Comparison of ENCODE assay signal across 13 cellular contexts in genomic region chr4:158652920-158653319, GRCh38. TPM values are rescaled to one million over a fixed set of nuclear protein-coding genes. Genes with fewer than 3 reads are reported as not detected.
DNase-seq lines count a peak whose midpoint lies in the region; ATAC-seq, FAIRE-seq and TF ChIP-seq lines count a peak whose summit lies in the region.
"Had no signal": no experiment of that assay in that cellular context is flagged by ENCODE, and none has a peak within 500 bp of the region (broad histone marks: within the 10 kb centered on the region; RNA-seq: fewer than 3 reads in every experiment).

No MANE protein-coding gene starts in this region.

- peak overlapping the region; percentile 43 for H3K4me2 ChIP-seq in MM.1S (ENCODE audit: low read depth, low read length)
- peak overlapping the region; percentile 79 for H3K4me2 ChIP-seq in endothelial cell of umbilical vein (ENCODE audit: insufficient read depth, low read length)

- no peak for FAIRE-seq in endothelial cell of umbilical vein (lab: Jason Lieb, UNC)

- H3K36me3 ChIP-seq in MM.1S (replicated peaks; ENCODE audit: insufficient read depth, low read length) (no peaks in the 10 kb centered on the region), endothelial cell of umbilical vein (ENCODE audit: control insufficient read depth in 2 of 2, extremely low read depth in 1 of 2, insufficient read depth in 2 of 2, low read length in 2 of 2) (no peaks in the 10 kb centered on the region)

- H3K9me3 ChIP-seq in MM.1S (replicated peaks; ENCODE audit: insufficient read depth, low read length) (no peaks in the 10 kb centered on the region), endothelial cell of umbilical vein (replicated peaks; ENCODE audit: control insufficient read depth, insufficient read depth, low read length) (no peaks in the 10 kb centered on the region), right cardiac atrium (ENCODE audit: control insufficient read depth, low read length) (no peaks in the 10 kb centered on the region)

- dilution Hi-C loops in endothelial cell of umbilical vein (cut with MboI; ENCODE audit: extremely low pct_ligation_motif_present, low sequenced_read_pairs), result no loop called here

- H3K4me1 Mint-ChIP-seq in stimulated activated naive CD8-positive, alpha-beta T cell treated with anti-CD3 and anti-CD28 coated beads, Interleukin-15, Interleukin-2, amounts not matched to agents 100 ng/mL and 50 ng/mL, for 24 hours (ENCODE audit: low read depth), result peaks cover 8% of the 10 kb centered on the region

- TF ChIP-seq CTCF in MM.1S (IDR thresholded peaks at IDR 0.05; ENCODE audit: low read length) (no peak), endothelial cell of umbilical vein (IDR thresholded peaks at IDR 0.05; ENCODE audit: extremely low read depth in 1 of 2, insufficient read depth in 1 of 2, low read depth in 1 of 2, low read length in 2 of 2) (no peak)

- H3K9me2 ChIP-seq in MM.1S (replicated peaks; ENCODE audit: insufficient read depth, low read length), result no peaks in the 10 kb centered on the region

- H3K9me3 Mint-ChIP-seq in stimulated activated naive CD8-positive, alpha-beta T cell treated with anti-CD3 and anti-CD28 coated beads, Interleukin-15, Interleukin-2, amounts not matched to agents 100 ng/mL and 50 ng/mL, for 24 hours, result no peaks in the 10 kb centered on the region

- CTCF ChIA-PET in endothelial cell of umbilical vein (lab: Charles Lee), result interaction anchor here (2.7 kb wide), 1 partner anchor 10 kb away, joined by 6 read pairs; no protein-coding TSS in a partner anchor

- no peaks in the 10 kb centered on the region for H3K27me3 Mint-ChIP-seq in stimulated activated naive CD8-positive, alpha-beta T cell treated with anti-CD3 and anti-CD28 coated beads, Interleukin-15, Interleukin-2, amounts not matched to agents 100 ng/mL and 50 ng/mL, for 24 hours

- H3K4me1 ChIP-seq in MM.1S (ENCODE audit: low read length), result no peaks in the 10 kb centered on the region
- H3K4me1 ChIP-seq in endothelial cell of umbilical vein (ENCODE audit: control insufficient read depth, extremely low read depth, insufficient read depth, low read length), result peaks cover 2% of the 10 kb centered on the region
- no peaks in the 10 kb centered on the region for H3K4me1 ChIP-seq in right cardiac atrium (ENCODE audit: control insufficient read depth, insufficient read depth, low read length)

- no TSS peak for BruUV-seq in endothelial cell of umbilical vein (replicated peaks; lab: Mats Ljungman, UMichigan)

- no peaks in the 10 kb centered on the region for H3K36me3 Mint-ChIP-seq in stimulated activated naive CD8-positive, alpha-beta T cell treated with anti-CD3 and anti-CD28 coated beads, Interleukin-15, Interleukin-2, amounts not matched to agents 100 ng/mL and 50 ng/mL, for 24 hours (ENCODE audit: low read depth)

- no peak overlapping the region for H3K27ac Mint-ChIP-seq in stimulated activated naive CD8-positive, alpha-beta T cell treated with anti-CD3 and anti-CD28 coated beads, Interleukin-15, Interleukin-2, amounts not matched to agents 100 ng/mL and 50 ng/mL, for 24 hours

- intact Hi-C loops in endothelial cell of umbilical vein (cut with micrococcal nuclease), result no loop called here
- intact Hi-C loops in right cardiac atrium (cut with DNase I), result no loop called here

- H4K20me1 ChIP-seq in MM.1S (ENCODE audit: insufficient read depth, low read length) (no peaks in the 10 kb centered on the region), endothelial cell of umbilical vein (replicated peaks; ENCODE audit: control insufficient read depth, extremely low read depth, insufficient read depth, low read length) (no peaks in the 10 kb centered on the region)

- POLR2A ChIA-PET in endothelial cell of umbilical vein (lab: Charles Lee), result no interaction called here

- no peaks in the 10 kb centered on the region for H3F3A ChIP-seq in MM.1S (ENCODE audit: insufficient read depth, low read length)

- no peaks in the 10 kb centered on the region for H3K9me1 ChIP-seq in endothelial cell of umbilical vein (replicated peaks; ENCODE audit: control insufficient read depth, extremely low read depth, insufficient read depth, low read length)

- H2AFZ ChIP-seq in MM.1S (ENCODE audit: low read length) (peak overlapping the region; percentile 43; the same call in 1 of the 2 replicates), endothelial cell of umbilical vein (ENCODE audit: low read depth, low read length) (peak overlapping the region; percentile 95)

- H3K27ac ChIP-seq in MM.1S (ENCODE audit: low read length) (no peak overlapping the region), endothelial cell of umbilical vein (ENCODE audit: insufficient read depth, low read depth, low read length) (no peak overlapping the region), right cardiac atrium (ENCODE audit: low read length) (no peak overlapping the region)

- H3K27me3 ChIP-seq in MM.1S (replicated peaks; ENCODE audit: insufficient read depth, low read length) (no peaks in the 10 kb centered on the region), endothelial cell of umbilical vein (ENCODE audit: control insufficient read depth in 2 of 2, insufficient read depth in 2 of 2, low read length in 2 of 2) (no peaks in the 10 kb centered on the region), right cardiac atrium (ENCODE audit: control insufficient read depth, insufficient read depth) (no peaks in the 10 kb centered on the region)

- H3K9ac ChIP-seq in MM.1S (ENCODE audit: low read length) (no peak overlapping the region), endothelial cell of umbilical vein (replicated peaks; ENCODE audit: extremely low read depth, insufficient read depth, low read length) (peak overlapping the region; percentile 3)

- TF ChIP-seq POLR2A in endothelial cell of umbilical vein (IDR thresholded peaks at IDR 0.05; ENCODE audit: low read depth, low read length), result no peak

- DNase-seq in stimulated activated naive CD8-positive, alpha-beta T cell treated with anti-CD3 and anti-CD28 coated beads, Interleukin-15, Interleukin-2, amounts not matched to agents 100 U/mL and 50 U/mL, for 24 hours, result no peak
- DNase-seq in MM.1S, result no peak
- DNase-seq in endothelial cell of umbilical vein (ENCODE audit: low read depth, low spot score), result peak; percentile 43
- DNase-seq in SKM-1 treated with dmso at 0.1 percent for 144 hours (lab: John Stamatoyannopoulos, UW; ENCODE audit: unreplicated experiment), result no peak
- no peak for DNase-seq in right cardiac atrium
- DNase-seq in stimulated activated CD4-positive, alpha-beta T cell treated with anti-CD3 and anti-CD28 coated beads, Interleukin-2, amount 100 ng/mL, for 24 hours, result no peak
- no peak for DNase-seq in medulla oblongata (ENCODE audit: extremely low spot score)
- DNase-seq: activated CD8-positive, alpha-beta memory T cell treated with anti-CD3 and anti-CD28 coated beads for 24 hours; AML-193; amygdala; MV-4-11; nucleus accumbens had no signal

- peak overlapping the region; percentile 3; the same call in 1 of the 2 replicates for H3K4me3 ChIP-seq in MM.1S (ENCODE audit: low read length)
- peak overlapping the region in 1 of 3 experiments; percentile 41 for H3K4me3 ChIP-seq in endothelial cell of umbilical vein (replicated peaks in 1 of 3; ENCODE audit: insufficient read depth in 1 of 3, low read depth in 1 of 3, low read length in 3 of 3)
- no peak overlapping the region for H3K4me3 ChIP-seq in right cardiac atrium (ENCODE audit: low read length)

- peak overlapping the region; percentile 47 for H3K4me3 Mint-ChIP-seq in stimulated activated naive CD8-positive, alpha-beta T cell treated with anti-CD3 and anti-CD28 coated beads, Interleukin-15, Interleukin-2, amounts not matched to agents 100 ng/mL and 50 ng/mL, for 24 hours

- WGBS in right cardiac atrium, result 32% methylated on average over 2 of the region's 2 CpGs

- no peak for ATAC-seq in stimulated activated naive CD8-positive, alpha-beta T cell treated with anti-CD3 and anti-CD28 coated beads, Interleukin-15, Interleukin-2, amounts not matched to agents 100 U/mL and 50 U/mL, for 24 hours
- no peak for ATAC-seq in right cardiac atrium

- H3K79me2 ChIP-seq in MM.1S (ENCODE audit: low read length) (no peaks in the 10 kb centered on the region), endothelial cell of umbilical vein (ENCODE audit: control insufficient read depth, insufficient read depth, low read length) (no peaks in the 10 kb centered on the region)

TF ChIP-seq in endothelial cell of umbilical vein, 7 proteins besides CTCF, POLR2A, EP300 and RAD21:
- no peak for TF ChIP-seq GATA2 (IDR thresholded peaks at IDR 0.05; ENCODE audit: insufficient read depth, insufficient read length, low read depth, low read length)
TF ChIP-seq in endothelial cell of umbilical vein: peak in this region for 0.

RNA-seq across cellular contexts. Expression of gene C4orf46, which starts 18.8 kb away (rescaled TPM):
- total RNA-seq in endothelial cell of umbilical vein, result 19.3 and 19.6 TPM in 2 replicates
- 7.5 and 9.4 TPM in 2 replicates for polyA plus RNA-seq in endothelial cell of umbilical vein
- 9.6 and 9.9 TPM in 2 replicates for polyA plus RNA-seq in endothelial cell of umbilical vein (2011; cell fraction: cytosol; rRNA removed)
- polyA plus RNA-seq in endothelial cell of umbilical vein (2011; cell fraction: nucleus; rRNA removed), result 7.0 and 9.6 TPM in 2 replicates
- 9.1 and 14.5 TPM in 2 replicates for polyA plus RNA-seq in endothelial cell of umbilical vein (2012)
- polyA minus RNA-seq in endothelial cell of umbilical vein, result 11.3 and 15.8 TPM in 2 replicates
- polyA minus RNA-seq in endothelial cell of umbilical vein (2011; cell fraction: cytosol; rRNA and poly(A)+ RNA removed), result 3.0 TPM
- 6.6 and 13.1 TPM in 2 replicates for polyA minus RNA-seq in endothelial cell of umbilical vein (2011; cell fraction: nucleus; rRNA and poly(A)+ RNA removed)
- total RNA-seq in right cardiac atrium, result 1 to 10 TPM; 2.6 to 4.2 (median 3.8) TPM
- 3.3 TPM for polyA plus RNA-seq in right cardiac atrium

RNA-seq across cellular contexts. Expression of gene ETFDH, which starts 19.2 kb away (rescaled TPM):
- 21.8 and 22.3 TPM in 2 replicates for total RNA-seq in endothelial cell of umbilical vein
- 16.9 and 17.3 TPM in 2 replicates for polyA plus RNA-seq in endothelial cell of umbilical vein
- polyA plus RNA-seq in endothelial cell of umbilical vein (2011; cell fraction: cytosol; rRNA removed), result 13.4 and 16.0 TPM in 2 replicates
- 32.3 and 40.9 TPM in 2 replicates for polyA plus RNA-seq in endothelial cell of umbilical vein (2011; cell fraction: nucleus; rRNA removed)
- 16.2 and 18.0 TPM in 2 replicates for polyA plus RNA-seq in endothelial cell of umbilical vein (2012)
- polyA minus RNA-seq in endothelial cell of umbilical vein, result 9.8 and 21.6 TPM in 2 replicates
- polyA minus RNA-seq in endothelial cell of umbilical vein (2011; cell fraction: cytosol; rRNA and poly(A)+ RNA removed), result 9.0 TPM
- 15.5 and 16.8 TPM in 2 replicates for polyA minus RNA-seq in endothelial cell of umbilical vein (2011; cell fraction: nucleus; rRNA and poly(A)+ RNA removed)
- total RNA-seq in right cardiac atrium, result 100 to 1,000 TPM; 119 to 152 (median 146) TPM
- polyA plus RNA-seq in right cardiac atrium, result 204 TPM
